22 cellular contexts compared by ENCODE assay signal in genomic region chr20:37515876-37516275, GRCh38. TPM values are rescaled to one million over a fixed set of nuclear protein-coding genes. Genes with fewer than 3 reads are reported as not detected.
"Had no signal": no experiment of that assay in that cellular context is flagged by ENCODE, and none has a peak within 500 bp of the region (broad histone marks: within the 10 kb centered on the region; RNA-seq: fewer than 3 reads in every experiment).

No MANE protein-coding gene starts in this region.

- H3K27ac Mint-ChIP-seq: activated CD4-positive, alpha-beta memory T cell treated with anti-CD3 and anti-CD28 coated beads, Interleukin-2, amount 10 ng/mL, durations not matched to agents 7 days and 5 days; activated T-cell treated with anti-CD3 and anti-CD28 coated beads, Interleukin-2, amount 50 U/mL, for 72 hours; memory B cell had no signal

- DNase-seq: activated CD4-positive, alpha-beta memory T cell treated with anti-CD3 and anti-CD28 coated beads, Interleukin-2, amount 10 ng/mL, durations not matched to agents 7 days and 5 days; activated CD4-positive, alpha-beta T cell treated with anti-CD3 and anti-CD28 coated beads for 48 hours; activated CD4-positive, CD25-positive, alpha-beta regulatory T cell; activated effector memory CD4-positive, alpha-beta T cell treated with anti-CD3 and anti-CD28 coated beads, Interleukin-2, amount 50 U/mL, for 16 hours; activated naive CD4-positive, alpha-beta T cell treated with anti-CD3 and anti-CD28 coated beads, Interleukin-2, amount 50 U/mL, for 16 hours; activated T-cell treated with anti-CD3 and anti-CD28 coated beads, Interleukin-2, amount 50 U/mL, for 72 hours; effector CD4-positive, alpha-beta T cell; mucosa of descending colon; naive thymus-derived CD4-positive, alpha-beta T cell; retina; stimulated activated naive CD8-positive, alpha-beta T cell treated with anti-CD3 and anti-CD28 coated beads, Interleukin-15, Interleukin-2, amounts not matched to agents 100 U/mL and 50 U/mL, for 24 hours; SW 1271; T-helper 2 cell had no signal

- H3K4me1 ChIP-seq: ascending aorta, parathyroid adenoma had no signal

- H3K27ac ChIP-seq: ascending aorta, neutrophil, parathyroid adenoma, vagina had no signal

- H3K9me3 ChIP-seq: ascending aorta, esophagus muscularis mucosa, mucosa of descending colon, neutrophil, vagina had no signal

- H3K9ac ChIP-seq: parathyroid adenoma had no signal

- H3K4me3 ChIP-seq: ascending aorta, esophagus muscularis mucosa, mucosa of descending colon, vagina had no signal

- FAIRE-seq: endothelial cell of umbilical vein had no signal

- H3K27me3 ChIP-seq: ascending aorta, esophagus muscularis mucosa, vagina had no signal

- ATAC-seq: activated T-cell treated with anti-CD3 and anti-CD28 coated beads, Interleukin-2, amount 50 U/mL, for 72 hours; naive thymus-derived CD4-positive, alpha-beta T cell; stimulated activated naive CD8-positive, alpha-beta T cell treated with anti-CD3 and anti-CD28 coated beads, Interleukin-15, Interleukin-2, amounts not matched to agents 100 U/mL and 50 U/mL, for 24 hours had no signal

- H2AFZ ChIP-seq: parathyroid adenoma had no signal

- H3K4me3 Mint-ChIP-seq: activated CD4-positive, alpha-beta memory T cell treated with anti-CD3 and anti-CD28 coated beads, Interleukin-2, amount 10 ng/mL, durations not matched to agents 7 days and 5 days; activated T-cell treated with anti-CD3 and anti-CD28 coated beads, Interleukin-2, amount 50 U/mL, for 72 hours; memory B cell; naive thymus-derived CD4-positive, alpha-beta T cell had no signal

- H3K27me3 Mint-ChIP-seq: activated CD4-positive, alpha-beta memory T cell treated with anti-CD3 and anti-CD28 coated beads, Interleukin-2, amount 10 ng/mL, durations not matched to agents 7 days and 5 days; memory B cell had no signal

- H3K9me3 Mint-ChIP-seq: activated CD4-positive, alpha-beta memory T cell treated with anti-CD3 and anti-CD28 coated beads, Interleukin-2, amount 10 ng/mL, durations not matched to agents 7 days and 5 days; activated T-cell treated with anti-CD3 and anti-CD28 coated beads, Interleukin-2, amount 50 U/mL, for 72 hours; memory B cell had no signal

RNA-seq across cellular contexts. Expression of gene NNAT, which starts 5.2 kb away (rescaled TPM):
- total RNA-seq: activated CD4-positive, alpha-beta memory T cell treated with anti-CD3 and anti-CD28 coated beads, Interleukin-2, amount 10 ng/mL, durations not matched to agents 7 days and 5 days; ascending aorta; bronchial epithelial cell; liver; naive thymus-derived CD4-positive, alpha-beta T cell had no signal
- polyA plus RNA-seq: naive thymus-derived CD4-positive, alpha-beta T cell had no signal
